9 cellular contexts compared by ENCODE assay signal in the genomic region with DNA sequence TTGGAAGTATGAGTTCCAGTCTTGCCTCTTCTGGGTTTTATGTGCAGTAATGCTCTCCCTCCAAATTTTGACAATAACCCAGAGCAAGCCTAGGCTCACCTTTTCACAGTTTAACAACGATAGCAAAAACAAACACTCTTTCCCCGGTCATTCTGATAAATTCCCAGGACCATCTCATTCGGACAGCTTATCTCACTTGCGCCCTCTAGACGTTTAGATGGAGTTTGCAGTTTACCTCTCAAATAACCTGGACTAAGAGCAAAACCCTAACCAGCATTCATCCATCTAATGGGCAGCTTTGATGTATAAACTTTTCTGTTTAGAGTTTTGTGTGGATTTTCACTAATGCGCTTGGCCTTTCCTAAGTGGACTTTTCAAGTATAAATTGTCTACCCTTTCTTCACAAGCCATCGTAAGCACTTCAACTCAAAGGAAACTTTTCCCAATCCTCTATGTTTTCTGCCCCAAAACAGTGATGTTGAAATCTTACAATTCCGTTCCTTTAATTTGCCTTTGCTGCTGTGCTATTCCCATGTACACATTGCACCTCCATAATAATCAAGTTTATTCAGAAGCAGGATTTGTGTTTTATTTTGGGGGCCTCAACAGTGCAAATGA.
DNase-seq lines count a peak whose midpoint lies in the region; ATAC-seq and TF ChIP-seq lines count a peak whose summit lies in the region.
"Had no signal": no experiment of that assay in that cellular context is flagged by ENCODE, and none has a peak within 500 bp of the region (broad histone marks: within the 10 kb centered on the region; RNA-seq: fewer than 3 reads in every experiment).

No MANE protein-coding gene starts in this region.

- DNase-seq in GM10248 (ENCODE audit: extremely low spot score) (peak; percentile 10), left lobe of liver (ENCODE audit: low spot score) (no peak), dedifferentiated amniotic fluid mesenchymal stem cell (ENCODE audit: extremely low spot score) (no peak), DMS79 (lab: John Stamatoyannopoulos, UW) (no peak), foreskin melanocyte (no peak), MV-4-11 (lab: John Stamatoyannopoulos, UW) (no peak)

- POLR2A ChIA-PET in GM10248 (lab: Yijun Ruan, JAX), result no interaction called here

- H3K27ac ChIP-seq in VCaP, result no peak overlapping the region
- H3K27ac ChIP-seq: SJSA1 had no signal

- TF ChIP-seq CTCF in GM10248 (IDR thresholded peaks at IDR 0.05; ENCODE audit: control extremely low read depth, extremely low read depth, low read depth, missing control alignments) (peak; percentile 61), VCaP (conservative IDR thresholded peaks at IDR 0.05) (peak; percentile 75)

- CTCF ChIA-PET in GM10248 (lab: Yijun Ruan, JAX), result interaction anchor here (0.8 to 2.9 kb wide), 15 partner anchors 9 to 258 kb away, joined by 3 to 17 read pairs (median 4); a partner anchor contains a TSS

- ATAC-seq in HG03280 (IDR thresholded peaks at IDR 0.05; ENCODE audit: unreplicated experiment) (peak; percentile 62), left lobe of liver (peak; percentile 53)
